Comparison of ENCODE assay signal across 26 cellular contexts in genomic region chr10:16751244-16751643, GRCh38.
A peak's percentile ranks its signal among the peaks of the same experiment; 100 is the strongest.
DNase-seq lines count a peak whose midpoint lies in the region; ATAC-seq, FAIRE-seq and TF ChIP-seq lines count a peak whose summit lies in the region.
"Had no signal": no experiment of that assay in that cellular context is flagged by ENCODE, and none has a peak within 500 bp of the region (broad histone marks: within the 10 kb centered on the region; RNA-seq: fewer than 3 reads in every experiment).

No MANE protein-coding gene starts in this region.

- no peaks in the 10 kb centered on the region for H3K9me3 Mint-ChIP-seq in WTC11
- H3K9me3 Mint-ChIP-seq: CD4-positive, alpha-beta T cell; CD8-positive, alpha-beta memory T cell; H9; HFFc6 had no signal

- no peak overlapping the region for H3K4me2 ChIP-seq in H1 (ENCODE audit: insufficient read depth in 1 of 2, low read depth in 2 of 2, low read length in 2 of 2)
- H3K4me2 ChIP-seq: A549; BLaER1 treated with 17β-estradiol and CSF1 and Interleukin-3, amounts not matched to agents 10 nM and 100 nM had no signal

- no peak overlapping the region for H3K27ac ChIP-seq in H1 (ENCODE audit: low read depth, low read length)
- H3K27ac ChIP-seq in right lobe of liver = no peak overlapping the region
- H3K27ac ChIP-seq: 22Rv1; A549; BLaER1 treated with 17β-estradiol and CSF1 and Interleukin-3, amounts not matched to agents 10 nM and 100 nM; GM23248 had no signal

- no peak for ATAC-seq in WTC11
- no peak for ATAC-seq in right lobe of liver
- no peak for ATAC-seq in GM18511 (IDR thresholded peaks at IDR 0.05; ENCODE audit: unreplicated experiment)
- ATAC-seq: A549 had no signal

- intact Hi-C loops in right lobe of liver (cut with DNase I) = no loop called here

- TF ChIP-seq RAD21 in H1 (IDR thresholded peaks at IDR 0.05 in 1 of 2, conservative IDR thresholded peaks at IDR 0.05 in 1 of 2; ENCODE audit: low read depth in 2 of 2, low read length in 2 of 2) = no peak

- CTCF ChIA-PET in WTC11 (lab: Charles Lee) (no interaction called here), H1 (lab: Charles Lee; ENCODE audit: partially characterized antibody) (interaction anchor here (0.6 kb wide), 2 partner anchors 9 to 206 kb away, joined by 3 read pairs; no protein-coding TSS in a partner anchor)

- no peak for TF ChIP-seq EP300 in H1 (IDR thresholded peaks at IDR 0.05; ENCODE audit: borderline replicate concordance in 1 of 2, low read depth in 2 of 2, low read length in 2 of 2)

- H2BK120ac ChIP-seq in H1 (replicated peaks; ENCODE audit: low read depth, low read length) = no peak overlapping the region

- H3K79me1 ChIP-seq in H1 (ENCODE audit: low read depth, low read length) = no peaks in the 10 kb centered on the region

- H3K36me3 ChIP-seq in H1 (ENCODE audit: control insufficient read depth in 2 of 4, insufficient read depth in 4 of 4, low read length in 3 of 4) = peaks cover 0 to 6% (median 0%) of the 10 kb centered on the region in 4 experiments; a peak in 2 of 8 replicates
- H3K36me3 ChIP-seq in right lobe of liver = peaks cover 0 to 17% (median 4%) of the 10 kb centered on the region in 4 donors
- H3K36me3 ChIP-seq: BE2C had no signal

- H3K4me1 ChIP-seq in H1 (replicated peaks in 1 of 4; ENCODE audit: control insufficient read depth in 3 of 4, insufficient read depth in 4 of 4, low read length in 3 of 4) = no peaks in the 10 kb centered on the region
- H3K4me1 ChIP-seq in right lobe of liver = no peaks in the 10 kb centered on the region
- H3K4me1 ChIP-seq: A549; BE2C; BLaER1 treated with 17β-estradiol and CSF1 and Interleukin-3, amounts not matched to agents 10 nM and 100 nM had no signal

- no peak overlapping the region for H2BK15ac ChIP-seq in H1 (ENCODE audit: low read length)

- no peak overlapping the region for H3K4ac ChIP-seq in H1 (replicated peaks; ENCODE audit: insufficient read length, low read depth, low read length)

- no peaks in the 10 kb centered on the region for H3K23me2 ChIP-seq in H1 (ENCODE audit: low read depth, low read length)

- 92% methylated on average over 8 of the region's 8 CpGs; no CpG with 5 or more reads in 1 of the 2 experiments for WGBS in H1 (ENCODE audit: extremely low coverage in 1 of 2, insufficient coverage in 1 of 2, insufficient read length in 1 of 2, insufficient replicate concordance in 2 of 2, low coverage in 1 of 2, low lambda C conversion rate in 2 of 2, missing lambda C conversion rate in 1 of 2), 2 experiments
- 91% methylated on average over 5 of the region's 8 CpGs for WGBS in right lobe of liver (ENCODE audit: insufficient coverage, low coverage, low lambda C conversion rate, missing lambda C conversion rate)

- no peaks in the 10 kb centered on the region for H3K4me1 Mint-ChIP-seq in WTC11
- H3K4me1 Mint-ChIP-seq: CD14-positive monocyte had no signal

- H2AK5ac ChIP-seq in H1 (ENCODE audit: low read depth, low read length) = no peak overlapping the region

- no peak overlapping the region for H3K9ac ChIP-seq in H1 (replicated peaks in 1 of 4; ENCODE audit: extremely low read depth in 1 of 4, low read depth in 3 of 4, low read length in 3 of 4)
- H3K9ac ChIP-seq: BLaER1 treated with 17β-estradiol and CSF1 and Interleukin-3, amounts not matched to agents 10 nM and 100 nM; GM23248 had no signal

- no peak overlapping the region for H2AFZ ChIP-seq in H1 (ENCODE audit: low read length)
- H2AFZ ChIP-seq: GM23248 had no signal

- FAIRE-seq in H1 (lab: Jason Lieb, UNC) = no peak
- FAIRE-seq: A549, GM12891, GM18507 had no signal

- no peak overlapping the region for H3K56ac ChIP-seq in H1 (replicated peaks; ENCODE audit: insufficient read length, low read depth, low read length)

- TF ChIP-seq POLR2A in H1 (IDR thresholded peaks at IDR 0.05; ENCODE audit: control extremely low read depth in 1 of 2, low read depth in 2 of 2, low read length in 2 of 2) = no peak
- TF ChIP-seq POLR2A in right lobe of liver (IDR thresholded peaks at IDR 0.05) = no peak

- H4K8ac ChIP-seq in H1 (ENCODE audit: extremely low read depth, insufficient read depth, low read length) = no peak overlapping the region

- TF ChIP-seq CTCF in WTC11 (IDR thresholded peaks at IDR 0.05) (no peak), H1 (IDR thresholded peaks at IDR 0.05; ENCODE audit: control extremely low read depth in 1 of 3, insufficient read depth in 1 of 3, low read depth in 1 of 3, low read length in 3 of 3) (no peak), right lobe of liver (IDR thresholded peaks at IDR 0.05) (no peak)

- H3K27me3 ChIP-seq in H1 (replicated peaks in 1 of 4; ENCODE audit: control insufficient read depth in 3 of 4, extremely low read depth in 1 of 4, insufficient read depth in 3 of 4, low read length in 3 of 4) = no peaks in the 10 kb centered on the region
- no peaks in the 10 kb centered on the region for H3K27me3 ChIP-seq in right lobe of liver
- H3K27me3 ChIP-seq: BE2C; BLaER1 treated with 17β-estradiol and CSF1 and Interleukin-3, amounts not matched to agents 10 nM and 100 nM had no signal

- no peak overlapping the region for H2BK12ac ChIP-seq in H1 (ENCODE audit: low read depth, low read length)

- H2BK5ac ChIP-seq in H1 (ENCODE audit: low read depth, low read length) = no peak overlapping the region

- H4K5ac ChIP-seq in H1 (ENCODE audit: insufficient read length, low read depth, low read length) = no peak overlapping the region

- H3K18ac ChIP-seq in H1 (ENCODE audit: extremely low read depth, low read length) = no peak overlapping the region

- H4K91ac ChIP-seq in H1 (replicated peaks; ENCODE audit: insufficient read length, low read length) = no peak overlapping the region

- no peak overlapping the region for H3K14ac ChIP-seq in H1 (ENCODE audit: insufficient read length)

- DNase-seq in NCI-H82 (lab: John Stamatoyannopoulos, UW) = peak; percentile 54
- no peak for DNase-seq in NCI-H82 treated with DMSO at 0.1 percent for 48 hours (lab: John Stamatoyannopoulos, UW; ENCODE audit: unreplicated experiment)
- no peak for DNase-seq in WTC11 (ENCODE audit: low spot score)
- DNase-seq in H1 (ENCODE audit: low read depth in 1 of 2, low spot score in 2 of 2) = no peak
- DNase-seq in right lobe of liver = no peak
- no peak for DNase-seq in NAMALWA (ENCODE audit: low spot score)
- no peak for DNase-seq in NCI-H1417 (lab: John Stamatoyannopoulos, UW)
- DNase-seq: ACHN; AML-193; BE2C; CD4-positive, alpha-beta T cell; CD8-positive, alpha-beta memory T cell; DMS 273 treated with DMSO at 0.1 percent for 48 hours; DMS79; EL; GDM1; GM23248; H9; HFFc6 had no signal

- POLR2A ChIA-PET in WTC11 (lab: Charles Lee) (no interaction called here), H1 (lab: Charles Lee; ENCODE audit: partially characterized antibody) (interaction anchor here (0.6 kb wide), 1 partner anchor 305 kb away, joined by 3 read pairs; no protein-coding TSS in a partner anchor)

- H3K79me2 ChIP-seq in H1 (ENCODE audit: control insufficient read depth in 1 of 2, insufficient read depth in 2 of 2, low read length in 2 of 2) = no peaks in the 10 kb centered on the region

- H3K4me3 Mint-ChIP-seq in WTC11 = no peak overlapping the region
- H3K4me3 Mint-ChIP-seq: CD14-positive monocyte; CD4-positive, alpha-beta T cell; CD8-positive, alpha-beta memory T cell; H9; HFFc6 had no signal

- no peak overlapping the region for H2BK20ac ChIP-seq in H1 (ENCODE audit: low read length)

- H3K9me3 ChIP-seq in H1 (ENCODE audit: insufficient read depth in 2 of 2, low read depth in 1 of 2, low read length in 1 of 2) (no peaks in the 10 kb centered on the region), right lobe of liver (no peaks in the 10 kb centered on the region)
- H3K9me3 ChIP-seq: A549; BE2C; BLaER1 treated with 17β-estradiol and CSF1 and Interleukin-3, amounts not matched to agents 10 nM and 100 nM had no signal

- H3K23ac ChIP-seq in H1 (ENCODE audit: insufficient read length) = no peak overlapping the region

- no peak overlapping the region for H3K4me3 ChIP-seq in H1 (ENCODE audit: extremely low read depth in 1 of 4, insufficient read depth in 2 of 4, low read depth in 3 of 4, low read length in 4 of 4)
- H3K4me3 ChIP-seq in right lobe of liver = no peak overlapping the region
- H3K4me3 ChIP-seq: A549; BLaER1 treated with 17β-estradiol and CSF1 and Interleukin-3, amounts not matched to agents 10 nM and 100 nM; GM23248 had no signal

- H3K27me3 Mint-ChIP-seq in WTC11 (ENCODE audit: low read depth) = no peaks in the 10 kb centered on the region
- H3K27me3 Mint-ChIP-seq: CD4-positive, alpha-beta T cell; CD8-positive, alpha-beta memory T cell had no signal

- H4K20me1 ChIP-seq in H1 (replicated peaks in 1 of 2; ENCODE audit: control insufficient read depth in 1 of 2, insufficient read depth in 2 of 2, low read length in 2 of 2) = no peaks in the 10 kb centered on the region

- H3K36me3 Mint-ChIP-seq in WTC11 = peaks cover 15% of the 10 kb centered on the region

- no peak overlapping the region for H3K27ac Mint-ChIP-seq in WTC11
- H3K27ac Mint-ChIP-seq: CD14-positive monocyte; CD4-positive, alpha-beta T cell; HFFc6 had no signal

TF ChIP-seq in WTC11, 78 proteins besides CTCF, POLR2A, EP300 and RAD21 (continues in another document):
- TF ChIP-seq SP1 (CRISPR knock-in tag; conservative IDR thresholded peaks at IDR 0.05) (no peak), ZNF317 (CRISPR knock-in tag; IDR thresholded peaks at IDR 0.05; ENCODE audit: borderline replicate concordance, low read depth) (no peak)
- TF ChIP-seq, protein P1, sequence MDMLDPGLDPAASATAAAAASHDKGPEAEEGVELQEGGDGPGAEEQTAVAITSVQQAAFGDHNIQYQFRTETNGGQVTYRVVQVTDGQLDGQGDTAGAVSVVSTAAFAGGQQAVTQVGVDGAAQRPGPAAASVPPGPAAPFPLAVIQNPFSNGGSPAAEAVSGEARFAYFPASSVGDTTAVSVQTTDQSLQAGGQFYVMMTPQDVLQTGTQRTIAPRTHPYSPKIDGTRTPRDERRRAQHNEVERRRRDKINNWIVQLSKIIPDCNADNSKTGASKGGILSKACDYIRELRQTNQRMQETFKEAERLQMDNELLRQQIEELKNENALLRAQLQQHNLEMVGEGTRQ (CRISPR knock-in tag; IDR thresholded peaks at IDR 0.05) = peak; percentile 58; the same call in 1 of the 2 replicates

TF ChIP-seq in H1, 55 proteins besides CTCF, POLR2A, EP300 and RAD21:
- no peak for TF ChIP-seq ASH2L (IDR thresholded peaks at IDR 0.05; ENCODE audit: low read length)
- TF ChIP-seq YY1 (IDR thresholded peaks at IDR 0.05; ENCODE audit: low read depth, low read length) = peak; percentile 73; the same call in 1 of the 2 replicates
